ENCODE assay signal across 1 cellular context in the genomic region with DNA sequence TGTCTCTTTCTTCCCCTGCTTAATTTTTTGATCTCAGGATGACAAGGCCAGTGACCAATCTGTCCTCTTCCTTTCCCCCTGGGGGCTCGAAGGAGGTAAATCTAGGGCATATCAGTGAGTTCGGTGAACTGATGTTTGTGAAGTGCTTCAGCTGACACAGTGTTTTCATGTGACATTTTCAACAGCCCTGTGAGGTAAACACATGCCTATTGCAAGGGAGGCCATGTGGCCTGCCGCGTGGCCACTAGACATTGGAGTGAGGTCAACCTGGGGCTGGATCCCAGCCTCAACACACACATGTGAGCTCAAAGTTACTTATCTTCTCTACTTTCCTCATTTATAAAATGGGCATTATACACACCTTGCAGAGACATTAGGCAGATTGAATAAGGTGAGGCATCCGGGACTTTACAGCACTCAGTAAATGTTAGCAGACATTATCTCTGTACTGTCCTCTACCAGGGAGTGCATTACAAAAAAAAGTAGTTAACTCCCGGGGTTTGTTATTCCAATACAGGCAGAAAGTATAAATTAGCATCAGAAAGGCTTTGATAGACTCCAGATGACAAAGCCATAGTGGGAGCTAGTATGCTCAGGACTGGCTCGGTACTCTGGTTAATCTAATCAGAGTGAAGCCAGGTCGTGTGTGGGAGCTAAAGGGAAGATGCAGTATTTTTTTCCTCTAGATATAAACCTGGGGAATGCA.
TF ChIP-seq lines count a peak whose summit lies in the region.

No MANE protein-coding gene starts in this region.

TF ChIP-seq in HepG2, 621 proteins besides CTCF, POLR2A, EP300 and RAD21 (continued from another document and continues in another):
- TF ChIP-seq, protein P1, sequence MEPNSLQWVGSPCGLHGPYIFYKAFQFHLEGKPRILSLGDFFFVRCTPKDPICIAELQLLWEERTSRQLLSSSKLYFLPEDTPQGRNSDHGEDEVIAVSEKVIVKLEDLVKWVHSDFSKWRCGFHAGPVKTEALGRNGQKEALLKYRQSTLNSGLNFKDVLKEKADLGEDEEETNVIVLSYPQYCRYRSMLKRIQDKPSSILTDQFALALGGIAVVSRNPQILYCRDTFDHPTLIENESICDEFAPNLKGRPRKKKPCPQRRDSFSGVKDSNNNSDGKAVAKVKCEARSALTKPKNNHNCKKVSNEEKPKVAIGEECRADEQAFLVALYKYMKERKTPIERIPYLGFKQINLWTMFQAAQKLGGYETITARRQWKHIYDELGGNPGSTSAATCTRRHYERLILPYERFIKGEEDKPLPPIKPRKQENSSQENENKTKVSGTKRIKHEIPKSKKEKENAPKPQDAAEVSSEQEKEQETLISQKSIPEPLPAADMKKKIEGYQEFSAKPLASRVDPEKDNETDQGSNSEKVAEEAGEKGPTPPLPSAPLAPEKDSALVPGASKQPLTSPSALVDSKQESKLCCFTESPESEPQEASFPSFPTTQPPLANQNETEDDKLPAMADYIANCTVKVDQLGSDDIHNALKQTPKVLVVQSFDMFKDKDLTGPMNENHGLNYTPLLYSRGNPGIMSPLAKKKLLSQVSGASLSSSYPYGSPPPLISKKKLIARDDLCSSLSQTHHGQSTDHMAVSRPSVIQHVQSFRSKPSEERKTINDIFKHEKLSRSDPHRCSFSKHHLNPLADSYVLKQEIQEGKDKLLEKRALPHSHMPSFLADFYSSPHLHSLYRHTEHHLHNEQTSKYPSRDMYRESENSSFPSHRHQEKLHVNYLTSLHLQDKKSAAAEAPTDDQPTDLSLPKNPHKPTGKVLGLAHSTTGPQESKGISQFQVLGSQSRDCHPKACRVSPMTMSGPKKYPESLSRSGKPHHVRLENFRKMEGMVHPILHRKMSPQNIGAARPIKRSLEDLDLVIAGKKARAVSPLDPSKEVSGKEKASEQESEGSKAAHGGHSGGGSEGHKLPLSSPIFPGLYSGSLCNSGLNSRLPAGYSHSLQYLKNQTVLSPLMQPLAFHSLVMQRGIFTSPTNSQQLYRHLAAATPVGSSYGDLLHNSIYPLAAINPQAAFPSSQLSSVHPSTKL (CRISPR knock-in tag; IDR thresholded peaks at IDR 0.05): peak; percentile 61
- TF ChIP-seq RBFOX2 (IDR thresholded peaks at IDR 0.05; ENCODE audit: low read depth, low read length): no peak
- TF ChIP-seq MXI1 (IDR thresholded peaks at IDR 0.05; ENCODE audit: borderline replicate concordance, low read depth, low read length): peak; percentile 43; the same call in 1 of the 3 replicates
- TF ChIP-seq KDM4B (CRISPR knock-in tag; IDR thresholded peaks at IDR 0.05): no peak
- no peak for TF ChIP-seq ZNF619 (CRISPR knock-in tag; IDR thresholded peaks at IDR 0.05)
- TF ChIP-seq ZBTB42 (CRISPR knock-in tag; IDR thresholded peaks at IDR 0.05): no peak
- TF ChIP-seq MEF2D (CRISPR knock-in tag; IDR thresholded peaks at IDR 0.05): peak; percentile 64; the same call in 1 of the 2 replicates
- TF ChIP-seq BORCS8-MEF2B (CRISPR knock-in tag; IDR thresholded peaks at IDR 0.05): no peak
- TF ChIP-seq, protein P2, sequence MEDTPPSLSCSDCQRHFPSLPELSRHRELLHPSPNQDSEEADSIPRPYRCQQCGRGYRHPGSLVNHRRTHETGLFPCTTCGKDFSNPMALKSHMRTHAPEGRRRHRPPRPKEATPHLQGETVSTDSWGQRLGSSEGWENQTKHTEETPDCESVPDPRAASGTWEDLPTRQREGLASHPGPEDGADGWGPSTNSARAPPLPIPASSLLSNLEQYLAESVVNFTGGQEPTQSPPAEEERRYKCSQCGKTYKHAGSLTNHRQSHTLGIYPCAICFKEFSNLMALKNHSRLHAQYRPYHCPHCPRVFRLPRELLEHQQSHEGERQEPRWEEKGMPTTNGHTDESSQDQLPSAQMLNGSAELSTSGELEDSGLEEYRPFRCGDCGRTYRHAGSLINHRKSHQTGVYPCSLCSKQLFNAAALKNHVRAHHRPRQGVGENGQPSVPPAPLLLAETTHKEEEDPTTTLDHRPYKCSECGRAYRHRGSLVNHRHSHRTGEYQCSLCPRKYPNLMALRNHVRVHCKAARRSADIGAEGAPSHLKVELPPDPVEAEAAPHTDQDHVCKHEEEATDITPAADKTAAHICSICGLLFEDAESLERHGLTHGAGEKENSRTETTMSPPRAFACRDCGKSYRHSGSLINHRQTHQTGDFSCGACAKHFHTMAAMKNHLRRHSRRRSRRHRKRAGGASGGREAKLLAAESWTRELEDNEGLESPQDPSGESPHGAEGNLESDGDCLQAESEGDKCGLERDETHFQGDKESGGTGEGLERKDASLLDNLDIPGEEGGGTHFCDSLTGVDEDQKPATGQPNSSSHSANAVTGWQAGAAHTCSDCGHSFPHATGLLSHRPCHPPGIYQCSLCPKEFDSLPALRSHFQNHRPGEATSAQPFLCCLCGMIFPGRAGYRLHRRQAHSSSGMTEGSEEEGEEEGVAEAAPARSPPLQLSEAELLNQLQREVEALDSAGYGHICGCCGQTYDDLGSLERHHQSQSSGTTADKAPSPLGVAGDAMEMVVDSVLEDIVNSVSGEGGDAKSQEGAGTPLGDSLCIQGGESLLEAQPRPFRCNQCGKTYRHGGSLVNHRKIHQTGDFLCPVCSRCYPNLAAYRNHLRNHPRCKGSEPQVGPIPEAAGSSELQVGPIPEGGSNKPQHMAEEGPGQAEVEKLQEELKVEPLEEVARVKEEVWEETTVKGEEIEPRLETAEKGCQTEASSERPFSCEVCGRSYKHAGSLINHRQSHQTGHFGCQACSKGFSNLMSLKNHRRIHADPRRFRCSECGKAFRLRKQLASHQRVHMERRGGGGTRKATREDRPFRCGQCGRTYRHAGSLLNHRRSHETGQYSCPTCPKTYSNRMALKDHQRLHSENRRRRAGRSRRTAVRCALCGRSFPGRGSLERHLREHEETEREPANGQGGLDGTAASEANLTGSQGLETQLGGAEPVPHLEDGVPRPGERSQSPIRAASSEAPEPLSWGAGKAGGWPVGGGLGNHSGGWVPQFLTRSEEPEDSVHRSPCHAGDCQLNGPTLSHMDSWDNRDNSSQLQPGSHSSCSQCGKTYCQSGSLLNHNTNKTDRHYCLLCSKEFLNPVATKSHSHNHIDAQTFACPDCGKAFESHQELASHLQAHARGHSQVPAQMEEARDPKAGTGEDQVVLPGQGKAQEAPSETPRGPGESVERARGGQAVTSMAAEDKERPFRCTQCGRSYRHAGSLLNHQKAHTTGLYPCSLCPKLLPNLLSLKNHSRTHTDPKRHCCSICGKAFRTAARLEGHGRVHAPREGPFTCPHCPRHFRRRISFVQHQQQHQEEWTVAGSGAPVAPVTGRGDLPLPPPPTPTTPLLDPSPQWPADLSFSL (CRISPR knock-in tag; IDR thresholded peaks at IDR 0.05): no peak
- no peak for TF ChIP-seq REXO4 (CRISPR knock-in tag; IDR thresholded peaks at IDR 0.05; ENCODE audit: borderline replicate concordance)
- TF ChIP-seq ZSCAN9 (CRISPR knock-in tag; IDR thresholded peaks at IDR 0.05; ENCODE audit: borderline replicate concordance): peak; percentile 21; the same call in 1 of the 2 replicates
- no peak for TF ChIP-seq TRIM24 (CRISPR knock-in tag; IDR thresholded peaks at IDR 0.05)
- TF ChIP-seq, protein P3, sequence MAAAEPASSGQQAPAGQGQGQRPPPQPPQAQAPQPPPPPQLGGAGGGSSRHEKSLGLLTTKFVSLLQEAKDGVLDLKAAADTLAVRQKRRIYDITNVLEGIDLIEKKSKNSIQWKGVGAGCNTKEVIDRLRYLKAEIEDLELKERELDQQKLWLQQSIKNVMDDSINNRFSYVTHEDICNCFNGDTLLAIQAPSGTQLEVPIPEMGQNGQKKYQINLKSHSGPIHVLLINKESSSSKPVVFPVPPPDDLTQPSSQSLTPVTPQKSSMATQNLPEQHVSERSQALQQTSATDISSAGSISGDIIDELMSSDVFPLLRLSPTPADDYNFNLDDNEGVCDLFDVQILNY (CRISPR knock-in tag; conservative IDR thresholded peaks at IDR 0.05): no peak
- TF ChIP-seq ZNF644 (CRISPR knock-in tag; IDR thresholded peaks at IDR 0.05; ENCODE audit: low read depth): 0 out of 2 replicates have a peak, but pooled peaks have one; percentile 49
- TF ChIP-seq ELF3 (CRISPR knock-in tag; IDR thresholded peaks at IDR 0.05): 0 out of 2 replicates have a peak, but pooled peaks have one; percentile 41
- TF ChIP-seq ZNF761 (CRISPR knock-in tag; conservative IDR thresholded peaks at IDR 0.05): no peak
- TF ChIP-seq ZNF101 (CRISPR knock-in tag; IDR thresholded peaks at IDR 0.05; ENCODE audit: borderline replicate concordance, low read depth): no peak
- TF ChIP-seq, protein P4, sequence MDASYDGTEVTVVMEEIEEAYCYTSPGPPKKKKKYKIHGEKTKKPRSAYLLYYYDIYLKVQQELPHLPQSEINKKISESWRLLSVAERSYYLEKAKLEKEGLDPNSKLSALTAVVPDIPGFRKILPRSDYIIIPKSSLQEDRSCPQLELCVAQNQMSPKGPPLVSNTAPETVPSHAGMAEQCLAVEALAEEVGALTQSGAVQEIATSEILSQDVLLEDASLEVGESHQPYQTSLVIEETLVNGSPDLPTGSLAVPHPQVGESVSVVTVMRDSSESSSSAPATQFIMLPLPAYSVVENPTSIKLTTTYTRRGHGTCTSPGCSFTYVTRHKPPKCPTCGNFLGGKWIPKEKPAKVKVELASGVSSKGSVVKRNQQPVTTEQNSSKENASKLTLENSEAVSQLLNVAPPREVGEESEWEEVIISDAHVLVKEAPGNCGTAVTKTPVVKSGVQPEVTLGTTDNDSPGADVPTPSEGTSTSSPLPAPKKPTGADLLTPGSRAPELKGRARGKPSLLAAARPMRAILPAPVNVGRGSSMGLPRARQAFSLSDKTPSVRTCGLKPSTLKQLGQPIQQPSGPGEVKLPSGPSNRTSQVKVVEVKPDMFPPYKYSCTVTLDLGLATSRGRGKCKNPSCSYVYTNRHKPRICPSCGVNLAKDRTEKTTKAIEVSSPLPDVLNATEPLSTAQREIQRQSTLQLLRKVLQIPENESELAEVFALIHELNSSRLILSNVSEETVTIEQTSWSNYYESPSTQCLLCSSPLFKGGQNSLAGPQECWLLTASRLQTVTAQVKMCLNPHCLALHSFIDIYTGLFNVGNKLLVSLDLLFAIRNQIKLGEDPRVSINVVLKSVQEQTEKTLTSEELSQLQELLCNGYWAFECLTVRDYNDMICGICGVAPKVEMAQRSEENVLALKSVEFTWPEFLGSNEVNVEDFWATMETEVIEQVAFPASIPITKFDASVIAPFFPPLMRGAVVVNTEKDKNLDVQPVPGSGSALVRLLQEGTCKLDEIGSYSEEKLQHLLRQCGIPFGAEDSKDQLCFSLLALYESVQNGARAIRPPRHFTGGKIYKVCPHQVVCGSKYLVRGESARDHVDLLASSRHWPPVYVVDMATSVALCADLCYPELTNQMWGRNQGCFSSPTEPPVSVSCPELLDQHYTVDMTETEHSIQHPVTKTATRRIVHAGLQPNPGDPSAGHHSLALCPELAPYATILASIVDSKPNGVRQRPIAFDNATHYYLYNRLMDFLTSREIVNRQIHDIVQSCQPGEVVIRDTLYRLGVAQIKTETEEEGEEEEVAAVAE (CRISPR knock-in tag; IDR thresholded peaks at IDR 0.05; ENCODE audit: borderline replicate concordance): peak; percentile 45; the same call in 1 of the 2 replicates
- TF ChIP-seq NFRKB (IDR thresholded peaks at IDR 0.05): no peak
- peak; percentile 11; the same call in 1 of the 2 replicates for TF ChIP-seq FOSL2 (CRISPR knock-in tag; IDR thresholded peaks at IDR 0.05)
- TF ChIP-seq FOXP1 (IDR thresholded peaks at IDR 0.05): no peak
- peak; percentile 58; the same call in 1 of the 2 replicates for TF ChIP-seq FOXP1 (CRISPR knock-in tag; IDR thresholded peaks at IDR 0.05)
- TF ChIP-seq SOX5 (CRISPR knock-in tag; IDR thresholded peaks at IDR 0.05; ENCODE audit: borderline replicate concordance): peak; percentile 59; the same call in 1 of the 2 replicates
- no peak for TF ChIP-seq MTF2 (CRISPR knock-in tag; IDR thresholded peaks at IDR 0.05; ENCODE audit: borderline replicate concordance)
- TF ChIP-seq, protein P5, sequence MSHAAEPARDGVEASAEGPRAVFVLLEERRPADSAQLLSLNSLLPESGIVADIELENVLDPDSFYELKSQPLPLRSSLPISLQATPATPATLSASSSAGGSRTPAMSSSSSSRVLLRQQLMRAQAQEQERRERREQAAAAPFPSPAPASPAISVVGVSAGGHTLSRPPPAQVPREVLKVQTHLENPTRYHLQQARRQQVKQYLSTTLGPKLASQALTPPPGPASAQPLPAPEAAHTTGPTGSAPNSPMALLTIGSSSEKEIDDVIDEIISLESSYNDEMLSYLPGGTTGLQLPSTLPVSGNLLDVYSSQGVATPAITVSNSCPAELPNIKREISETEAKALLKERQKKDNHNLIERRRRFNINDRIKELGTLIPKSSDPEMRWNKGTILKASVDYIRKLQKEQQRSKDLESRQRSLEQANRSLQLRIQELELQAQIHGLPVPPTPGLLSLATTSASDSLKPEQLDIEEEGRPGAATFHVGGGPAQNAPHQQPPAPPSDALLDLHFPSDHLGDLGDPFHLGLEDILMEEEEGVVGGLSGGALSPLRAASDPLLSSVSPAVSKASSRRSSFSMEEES (CRISPR knock-in tag; IDR thresholded peaks at IDR 0.05): peak; percentile 77
- no peak for TF ChIP-seq TCF7L2 (IDR thresholded peaks at IDR 0.05; ENCODE audit: low read depth, low read length)
- no peak for TF ChIP-seq MIER2 (CRISPR knock-in tag; IDR thresholded peaks at IDR 0.05)
- TF ChIP-seq ZNF7 (CRISPR knock-in tag; IDR thresholded peaks at IDR 0.05): no peak
- TF ChIP-seq, protein P6, sequence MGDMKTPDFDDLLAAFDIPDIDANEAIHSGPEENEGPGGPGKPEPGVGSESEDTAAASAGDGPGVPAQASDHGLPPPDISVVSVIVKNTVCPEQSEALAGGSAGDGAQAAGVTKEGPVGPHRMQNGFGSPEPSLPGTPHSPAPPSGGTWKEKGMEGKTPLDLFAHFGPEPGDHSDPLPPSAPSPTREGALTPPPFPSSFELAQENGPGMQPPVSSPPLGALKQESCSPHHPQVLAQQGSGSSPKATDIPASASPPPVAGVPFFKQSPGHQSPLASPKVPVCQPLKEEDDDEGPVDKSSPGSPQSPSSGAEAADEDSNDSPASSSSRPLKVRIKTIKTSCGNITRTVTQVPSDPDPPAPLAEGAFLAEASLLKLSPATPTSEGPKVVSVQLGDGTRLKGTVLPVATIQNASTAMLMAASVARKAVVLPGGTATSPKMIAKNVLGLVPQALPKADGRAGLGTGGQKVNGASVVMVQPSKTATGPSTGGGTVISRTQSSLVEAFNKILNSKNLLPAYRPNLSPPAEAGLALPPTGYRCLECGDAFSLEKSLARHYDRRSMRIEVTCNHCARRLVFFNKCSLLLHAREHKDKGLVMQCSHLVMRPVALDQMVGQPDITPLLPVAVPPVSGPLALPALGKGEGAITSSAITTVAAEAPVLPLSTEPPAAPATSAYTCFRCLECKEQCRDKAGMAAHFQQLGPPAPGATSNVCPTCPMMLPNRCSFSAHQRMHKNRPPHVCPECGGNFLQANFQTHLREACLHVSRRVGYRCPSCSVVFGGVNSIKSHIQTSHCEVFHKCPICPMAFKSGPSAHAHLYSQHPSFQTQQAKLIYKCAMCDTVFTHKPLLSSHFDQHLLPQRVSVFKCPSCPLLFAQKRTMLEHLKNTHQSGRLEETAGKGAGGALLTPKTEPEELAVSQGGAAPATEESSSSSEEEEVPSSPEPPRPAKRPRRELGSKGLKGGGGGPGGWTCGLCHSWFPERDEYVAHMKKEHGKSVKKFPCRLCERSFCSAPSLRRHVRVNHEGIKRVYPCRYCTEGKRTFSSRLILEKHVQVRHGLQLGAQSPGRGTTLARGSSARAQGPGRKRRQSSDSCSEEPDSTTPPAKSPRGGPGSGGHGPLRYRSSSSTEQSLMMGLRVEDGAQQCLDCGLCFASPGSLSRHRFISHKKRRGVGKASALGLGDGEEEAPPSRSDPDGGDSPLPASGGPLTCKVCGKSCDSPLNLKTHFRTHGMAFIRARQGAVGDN (CRISPR knock-in tag; IDR thresholded peaks at IDR 0.05): peak; percentile 57; the same call in 1 of the 2 replicates
- no peak for TF ChIP-seq HES4 (CRISPR knock-in tag; IDR thresholded peaks at IDR 0.05; ENCODE audit: borderline replicate concordance)
- TF ChIP-seq ZNF143 (CRISPR knock-in tag; IDR thresholded peaks at IDR 0.05): no peak
- no peak for TF ChIP-seq ZNF136 (CRISPR knock-in tag; IDR thresholded peaks at IDR 0.05; ENCODE audit: low read depth)
